In the genomic region with DNA sequence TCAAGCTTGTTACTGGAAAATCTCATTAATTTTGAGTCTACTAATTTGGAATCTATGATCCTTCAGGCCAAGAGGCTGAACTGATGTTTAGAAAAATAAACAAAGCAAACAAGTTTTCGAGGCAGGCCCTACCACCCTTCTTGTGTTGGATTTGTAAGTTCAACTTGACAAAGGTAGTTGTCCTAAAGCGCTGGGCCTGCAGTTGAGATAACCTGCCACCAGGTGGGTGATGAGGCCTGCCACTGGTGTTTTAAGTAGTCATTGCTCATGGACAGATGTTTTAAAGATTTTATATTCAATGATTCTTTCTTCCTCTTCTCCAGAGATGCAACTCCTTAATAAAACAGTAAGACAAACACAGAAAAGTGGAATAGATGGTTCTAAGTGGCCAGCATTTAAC, we compare ENCODE assay signal across 8 cellular contexts.
DNase-seq lines count a peak whose midpoint lies in the region; ATAC-seq and TF ChIP-seq lines count a peak whose summit lies in the region.

No MANE protein-coding gene starts in this region.

- H3F3A ChIP-seq in Loucy (ENCODE audit: low read depth) = no peaks in the 10 kb centered on the region

- peak overlapping the region; percentile 43 for H3K9ac ChIP-seq in Loucy (ENCODE audit: low read depth, low read length, poor library complexity, severe bottlenecking)

- H3K4me1 ChIP-seq in Loucy (ENCODE audit: insufficient read depth, low read length, poor library complexity, severe bottlenecking) = peaks cover 20% of the 10 kb centered on the region

- no peaks in the 10 kb centered on the region for H3K27me3 ChIP-seq in Loucy (ENCODE audit: insufficient read depth, low read length, poor library complexity, severe bottlenecking)

- no peak for ATAC-seq in GM19324 (IDR thresholded peaks at IDR 0.05; ENCODE audit: low FRiP score, unreplicated experiment)
- ATAC-seq in HG03108 (IDR thresholded peaks at IDR 0.05; ENCODE audit: unreplicated experiment) = no peak

- no peak overlapping the region for H3K4me3 ChIP-seq in Loucy (ENCODE audit: low read length, poor library complexity, severe bottlenecking)

- no peaks in the 10 kb centered on the region for H3K79me2 ChIP-seq in Loucy (ENCODE audit: insufficient read depth, low read length)

- H3K4me2 ChIP-seq in Loucy (ENCODE audit: low read depth, low read length, poor library complexity, severe bottlenecking) = no peak overlapping the region

- H2AFZ ChIP-seq in Loucy (ENCODE audit: low read length) = 0 out of 2 replicates have a peak overlapping the region, but pooled peaks have one; percentile 31

- H4K20me1 ChIP-seq in Loucy (ENCODE audit: insufficient read depth, low read length, poor library complexity, severe bottlenecking) = no peaks in the 10 kb centered on the region

- no peaks in the 10 kb centered on the region for H3K9me2 ChIP-seq in Loucy (replicated peaks; ENCODE audit: low read depth, low read length)

- no peaks in the 10 kb centered on the region for H3K36me3 ChIP-seq in Loucy (ENCODE audit: insufficient read depth, low read length)

- peak; percentile 87 for TF ChIP-seq CTCF in Loucy (conservative IDR thresholded peaks at IDR 0.05; ENCODE audit: low read length)

- peak; percentile 6 for DNase-seq in DMS153 (lab: John Stamatoyannopoulos, UW)
- peak; percentile 42 for DNase-seq in activated T-cell treated with anti-CD3 and anti-CD28 coated beads for 1 hour (ENCODE audit: low read depth)
- DNase-seq in glomerular visceral epithelial cell (ENCODE audit: extremely low spot score) = peak; percentile 21
- DNase-seq in stimulated activated CD4-positive, alpha-beta T cell treated with anti-CD3 and anti-CD28 coated beads, Interleukin-2, amount 100 ng/mL, for 24 hours = peak; percentile 60 to 61
- DNase-seq in NCI-H526 treated with DMSO at 0.1 percent for 48 hours (lab: John Stamatoyannopoulos, UW) = no peak

- no peaks in the 10 kb centered on the region for H3K9me3 ChIP-seq in Loucy (ENCODE audit: insufficient read depth, low read depth, low read length)
